Comparison of ENCODE assay signal across 7 cellular contexts in genomic region chr17:14168582-14168981, GRCh38.
"Had no signal": no experiment of that assay in that cellular context is flagged by ENCODE, and none has a peak within 500 bp of the region (broad histone marks: within the 10 kb centered on the region; RNA-seq: fewer than 3 reads in every experiment).

No MANE protein-coding gene starts in this region.

- ATAC-seq: HepG2, K562 had no signal

- H3K27ac ChIP-seq: HL-60 had no signal

- H3K27me3 Mint-ChIP-seq: IgD-negative memory B cell had no signal

- H3K4me1 Mint-ChIP-seq: IgD-negative memory B cell had no signal

- H3K4me3 ChIP-seq: K562 had no signal

- H3K27ac Mint-ChIP-seq: IgD-negative memory B cell had no signal

- DNase-seq: IMR-90, KBM-7, KG1 had no signal
